In genomic region chr3:160475153-160475552, GRCh38 we compare ENCODE assay signal across 24 cellular contexts. TPM values are rescaled to one million over a fixed set of nuclear protein-coding genes. Genes with fewer than 3 reads are reported as not detected.
DNase-seq lines count a peak whose midpoint lies in the region; ATAC-seq, FAIRE-seq and TF ChIP-seq lines count a peak whose summit lies in the region.
"Had no signal": no experiment of that assay in that cellular context is flagged by ENCODE, and none has a peak within 500 bp of the region (broad histone marks: within the 10 kb centered on the region; RNA-seq: fewer than 3 reads in every experiment).

No MANE protein-coding gene starts in this region.

- H4K5ac ChIP-seq in H1 (ENCODE audit: insufficient read length, low read depth, low read length), result no peak overlapping the region

- H4K8ac ChIP-seq in H1 (ENCODE audit: extremely low read depth, insufficient read depth, low read length), result no peak overlapping the region

- no peak overlapping the region for H3K56ac ChIP-seq in H1 (replicated peaks; ENCODE audit: insufficient read length, low read depth, low read length)

- ATAC-seq in HepG2 (no peak), right lobe of liver (no peak), SK-N-SH treated with all-trans-retinoic acid at 6 μM for 48 hours (peak; percentile 5; the same call in 2 of the 3 replicates), GM21390 (IDR thresholded peaks at IDR 0.05; ENCODE audit: unreplicated experiment) (no peak)
- ATAC-seq: GM12878, GM23338 had no signal

- TF ChIP-seq POLR2A in HepG2 (IDR thresholded peaks at IDR 0.05; ENCODE audit: insufficient read depth in 1 of 2, low read depth in 2 of 2, low read length in 2 of 2), result no peak
- no peak for TF ChIP-seq POLR2A in right lobe of liver (IDR thresholded peaks at IDR 0.05)
- TF ChIP-seq POLR2A in H1 (IDR thresholded peaks at IDR 0.05; ENCODE audit: control extremely low read depth in 1 of 2, low read depth in 2 of 2, low read length in 2 of 2), result no peak

- TF ChIP-seq RAD21 in HepG2 (CRISPR knock-in tag; IDR thresholded peaks at IDR 0.05), result no peak
- no peak for TF ChIP-seq RAD21 in H1 (IDR thresholded peaks at IDR 0.05 in 1 of 2, conservative IDR thresholded peaks at IDR 0.05 in 1 of 2; ENCODE audit: low read depth in 2 of 2, low read length in 2 of 2)

- no peak overlapping the region for H2AK5ac ChIP-seq in H1 (ENCODE audit: low read depth, low read length)

- H4K20me1 ChIP-seq in HepG2 (ENCODE audit: insufficient read depth, low read length) (no peaks in the 10 kb centered on the region), H1 (replicated peaks in 1 of 2; ENCODE audit: control insufficient read depth in 1 of 2, insufficient read depth in 2 of 2, low read length in 2 of 2) (no peaks in the 10 kb centered on the region)
- H4K20me1 ChIP-seq: BLaER1 treated with 17β-estradiol and CSF1 and Interleukin-3, amounts not matched to agents 10 nM and 100 nM had no signal

- H3K9me3 ChIP-seq in HepG2 (ENCODE audit: low read length) (peaks cover 17% of the 10 kb centered on the region), right lobe of liver (no peaks in the 10 kb centered on the region), H1 (ENCODE audit: insufficient read depth in 2 of 2, low read depth in 1 of 2, low read length in 1 of 2) (peaks cover 13 to 14% of the 10 kb centered on the region in 2 experiments)

- H2AFZ ChIP-seq in HepG2 (ENCODE audit: low read length), result no peak overlapping the region
- H2AFZ ChIP-seq in H1 (ENCODE audit: low read length), result no peak overlapping the region
- H2AFZ ChIP-seq: GM23338 had no signal

- TF ChIP-seq CTCF in HepG2 (CRISPR knock-in tag; IDR thresholded peaks at IDR 0.05), result no peak
- TF ChIP-seq CTCF in right lobe of liver (IDR thresholded peaks at IDR 0.05), result no peak
- no peak for TF ChIP-seq CTCF in H1 (IDR thresholded peaks at IDR 0.05; ENCODE audit: control extremely low read depth in 1 of 3, insufficient read depth in 1 of 3, low read depth in 1 of 3, low read length in 3 of 3)

- H3K9ac ChIP-seq in HepG2 (ENCODE audit: insufficient read depth, low read depth, low read length) (no peak overlapping the region), H1 (replicated peaks in 1 of 4; ENCODE audit: extremely low read depth in 1 of 4, low read depth in 3 of 4, low read length in 3 of 4) (no peak overlapping the region)
- H3K9ac ChIP-seq: BLaER1 treated with 17β-estradiol and CSF1 and Interleukin-3, amounts not matched to agents 10 nM and 100 nM had no signal

- no peak overlapping the region for H3K14ac ChIP-seq in H1 (ENCODE audit: insufficient read length)

- no peak overlapping the region for H2BK5ac ChIP-seq in H1 (ENCODE audit: low read depth, low read length)

- H3K4me2 ChIP-seq in HepG2 (ENCODE audit: low read depth, low read length), result no peak overlapping the region
- H3K4me2 ChIP-seq in H1 (ENCODE audit: insufficient read depth in 1 of 2, low read depth in 2 of 2, low read length in 2 of 2), result no peak overlapping the region
- H3K4me2 ChIP-seq: BLaER1 treated with 17β-estradiol and CSF1 and Interleukin-3, amounts not matched to agents 10 nM and 100 nM; GM23338 had no signal

- H3K4me1 ChIP-seq in HepG2 (ENCODE audit: insufficient read depth, low read length) (no peaks in the 10 kb centered on the region), right lobe of liver (peaks cover 0 to 5% (median 0%) of the 10 kb centered on the region in 4 donors), H1 (replicated peaks in 1 of 4; ENCODE audit: control insufficient read depth in 3 of 4, insufficient read depth in 4 of 4, low read length in 3 of 4) (no peaks in the 10 kb centered on the region)
- H3K4me1 ChIP-seq: BE2C, HAP-1 had no signal

- in situ Hi-C loops in HepG2 (cut with HindIII; ENCODE audit: extremely low pct_ligation_motif_present, low pct_unique_long_range_greater_than_20kb), result no loop called here

- H3K27me3 ChIP-seq in HepG2 (ENCODE audit: control insufficient read depth in 1 of 2, insufficient read depth in 2 of 2, low read length in 2 of 2), result no peaks in the 10 kb centered on the region
- no peaks in the 10 kb centered on the region for H3K27me3 ChIP-seq in right lobe of liver
- H3K27me3 ChIP-seq in H1 (replicated peaks in 1 of 4; ENCODE audit: control insufficient read depth in 3 of 4, extremely low read depth in 1 of 4, insufficient read depth in 3 of 4, low read length in 3 of 4), result no peaks in the 10 kb centered on the region
- H3K27me3 ChIP-seq: BE2C; BLaER1 treated with 17β-estradiol and CSF1 and Interleukin-3, amounts not matched to agents 10 nM and 100 nM had no signal

- H3K36me3 ChIP-seq in HepG2 (replicated peaks in 1 of 2; ENCODE audit: control insufficient read depth in 1 of 2, insufficient read depth in 2 of 2, low read length in 2 of 2) (no peaks in the 10 kb centered on the region), right lobe of liver (no peaks in the 10 kb centered on the region), H1 (ENCODE audit: control insufficient read depth in 2 of 4, insufficient read depth in 4 of 4, low read length in 3 of 4) (no peaks in the 10 kb centered on the region; a peak in 1 of 8 replicates)
- H3K36me3 ChIP-seq: BE2C, HAP-1 had no signal

- no peaks in the 10 kb centered on the region for H3K79me1 ChIP-seq in H1 (ENCODE audit: low read depth, low read length)

- H3K23ac ChIP-seq in H1 (ENCODE audit: insufficient read length), result no peak overlapping the region

- no peak for FAIRE-seq in HepG2 (lab: Jason Lieb, UNC)
- FAIRE-seq in H1 (lab: Jason Lieb, UNC), result no peak
- FAIRE-seq: A204.1, D721Med, GM12878, H54 had no signal

- H2BK20ac ChIP-seq in H1 (ENCODE audit: low read length), result no peak overlapping the region

- no peaks in the 10 kb centered on the region for H3K23me2 ChIP-seq in H1 (ENCODE audit: low read depth, low read length)

- no peak overlapping the region for H2BK120ac ChIP-seq in H1 (replicated peaks; ENCODE audit: low read depth, low read length)

- CTCF ChIA-PET in HepG2 (lab: Yijun Ruan, JAX; ENCODE audit: low intra/inter-chr PET ratio, low total read pairs), result no interaction called here
- CTCF ChIA-PET in H1 (lab: Charles Lee; ENCODE audit: partially characterized antibody), result interaction anchor here (0.6 to 2.5 kb wide), 3 partner anchors 11 to 450 kb away, joined by 3 to 6 read pairs (median 3); no protein-coding TSS in a partner anchor

- H2BK12ac ChIP-seq in H1 (ENCODE audit: low read depth, low read length), result no peak overlapping the region

- no peak overlapping the region for H3K27ac ChIP-seq in HepG2 (ENCODE audit: extremely low read length, insufficient read depth, low read length)
- no peak overlapping the region for H3K27ac ChIP-seq in right lobe of liver
- no peak overlapping the region for H3K27ac ChIP-seq in H1 (ENCODE audit: low read depth, low read length)
- H3K27ac ChIP-seq: 22Rv1; BLaER1 treated with 17β-estradiol and CSF1 and Interleukin-3, amounts not matched to agents 10 nM and 100 nM had no signal

- H2BK15ac ChIP-seq in H1 (ENCODE audit: low read length), result no peak overlapping the region

- intact Hi-C loops in HepG2 (cut with micrococcal nuclease; ENCODE audit: unreplicated experiment), result no loop called here
- intact Hi-C loops in right lobe of liver (cut with DNase I), result no loop called here

- H4K91ac ChIP-seq in H1 (replicated peaks; ENCODE audit: insufficient read length, low read length), result no peak overlapping the region

- no peak overlapping the region for H3K4me3 ChIP-seq in HepG2 (replicated peaks in 1 of 3; ENCODE audit: insufficient read depth in 1 of 3, low read depth in 2 of 3, low read length in 3 of 3)
- H3K4me3 ChIP-seq in right lobe of liver, result no peak overlapping the region
- H3K4me3 ChIP-seq in H1 (ENCODE audit: extremely low read depth in 1 of 4, insufficient read depth in 2 of 4, low read depth in 3 of 4, low read length in 4 of 4), result no peak overlapping the region
- H3K4me3 ChIP-seq: BLaER1 treated with 17β-estradiol and CSF1 and Interleukin-3, amounts not matched to agents 10 nM and 100 nM; GM12878; GM23338; HAP-1 had no signal

- no peaks in the 10 kb centered on the region for H3K79me2 ChIP-seq in HepG2 (ENCODE audit: insufficient read depth, low read length)
- H3K79me2 ChIP-seq in H1 (ENCODE audit: control insufficient read depth in 1 of 2, insufficient read depth in 2 of 2, low read length in 2 of 2), result no peaks in the 10 kb centered on the region

- no peak overlapping the region for H3K18ac ChIP-seq in H1 (ENCODE audit: extremely low read depth, low read length)

- H3K4ac ChIP-seq in H1 (replicated peaks; ENCODE audit: insufficient read length, low read depth, low read length), result no peak overlapping the region

- TF ChIP-seq EP300 in HepG2 (IDR thresholded peaks at IDR 0.05; ENCODE audit: low read depth in 2 of 2, low read length in 2 of 2) (no peak), HepG2 (CRISPR knock-in tag; IDR thresholded peaks at IDR 0.05; ENCODE audit: borderline replicate concordance) (no peak), H1 (IDR thresholded peaks at IDR 0.05; ENCODE audit: borderline replicate concordance in 1 of 2, low read depth in 2 of 2, low read length in 2 of 2) (no peak)

- no TSS peak for BruUV-seq in HepG2 (replicated peaks; lab: Mats Ljungman, UMichigan)

- POLR2A ChIA-PET in HepG2 (lab: Yijun Ruan, JAX) (no interaction called here), H1 (lab: Charles Lee; ENCODE audit: partially characterized antibody) (interaction anchor here (1.1 kb wide), 1 partner anchor 26 kb away, joined by 5 read pairs; the partner anchor contains the start of gene TRIM59)

- 44% methylated on average over 2 of the region's 2 CpGs for WGBS in HepG2 (ENCODE audit: low lambda C conversion rate)
- WGBS in right lobe of liver (ENCODE audit: insufficient coverage, low coverage, low lambda C conversion rate, missing lambda C conversion rate), result 86% methylated on average over 2 of the region's 2 CpGs
- WGBS in H1 (ENCODE audit: extremely low coverage in 1 of 2, insufficient coverage in 1 of 2, insufficient read length in 1 of 2, insufficient replicate concordance in 2 of 2, low coverage in 1 of 2, low lambda C conversion rate in 2 of 2, missing lambda C conversion rate in 1 of 2), 2 experiments, result 81% methylated on average over 2 of the region's 2 CpGs; no CpG with 5 or more reads in 1 of the 2 experiments

- DNase-seq in HepG2 (ENCODE audit: low spot score) (no peak), right lobe of liver (no peak), H1 (ENCODE audit: low read depth in 1 of 2, low spot score in 2 of 2) (no peak), HT-29 (ENCODE audit: low spot score) (no peak)
- DNase-seq in stimulated activated CD4-positive, alpha-beta T cell treated with anti-CD3 and anti-CD28 coated beads, Interleukin-15, amount 100 ng/mL, for 24 hours, result no peak
- DNase-seq: ACHN; AML-193; BE2C; CD4-positive, alpha-beta T cell; CD8-positive, alpha-beta memory T cell; DMS 273 treated with DMSO at 0.1 percent for 48 hours; DMS79; EL; GDM1 had no signal

RNA-seq across cellular contexts. Expression of gene TRIM59, which starts 25.6 kb away (rescaled TPM):
- total RNA-seq in HepG2 (2016; rRNA removed; fragmentation: Illumina TruSeq; extraction: Trizol), result 3.2 and 4.1 TPM in 2 replicates
- 0.62 and 0.91 TPM in 2 replicates for total RNA-seq in HepG2 (2016; cell fraction: cytosol; rRNA removed; fragmentation: Illumina TruSeq; extraction: Trizol; ENCODE audit: low read depth)
- 2.5 and 4.0 TPM in 2 replicates for total RNA-seq in HepG2 (2016; cell fraction: insoluble cytoplasmic fraction; rRNA removed; fragmentation: Illumina TruSeq; extraction: Trizol)
- total RNA-seq in HepG2 (2016; cell fraction: membrane; rRNA removed; fragmentation: Illumina TruSeq; extraction: Trizol), result 2.5 and 2.9 TPM in 2 replicates
- 2.6 TPM in 2 replicates for total RNA-seq in HepG2 (2016; cell fraction: nucleus; rRNA removed; fragmentation: Illumina TruSeq; extraction: Trizol)
- 0.91 and 1.3 TPM in 2 replicates for polyA plus RNA-seq in HepG2 (2011; rRNA removed)
- 0.40 and 0.79 TPM in 2 replicates for polyA plus RNA-seq in HepG2 (2011; cell fraction: cytosol; rRNA removed)
- 0.48 and 0.62 TPM in 2 replicates for polyA plus RNA-seq in HepG2 (2011; cell fraction: nucleus; rRNA removed)
- 0.97 and 1.5 TPM in 2 replicates for polyA plus RNA-seq in HepG2 (2012)
- polyA plus RNA-seq in HepG2 (2016; cell fraction: cytosol; fragmentation: Illumina TruSeq; extraction: Trizol; ENCODE audit: low read depth), result 0.18 and 0.19 TPM in 2 replicates
- polyA plus RNA-seq in HepG2 (2016; cell fraction: insoluble cytoplasmic fraction; fragmentation: Illumina TruSeq; extraction: Trizol; ENCODE audit: low read depth), result 1.6 TPM in 2 replicates
- polyA plus RNA-seq in HepG2 (2016; cell fraction: membrane; fragmentation: Illumina TruSeq; extraction: Trizol; ENCODE audit: low read depth), result 0.60 and 0.63 TPM in 2 replicates
- 2.7 and 2.9 TPM in 2 replicates for polyA plus RNA-seq in HepG2 (2016; cell fraction: nucleus; fragmentation: Illumina TruSeq; extraction: Trizol; ENCODE audit: insufficient read depth, low read depth)
- 0.92 and 2.9 TPM in 2 replicates for polyA minus RNA-seq in HepG2 (2011; rRNA and poly(A)+ RNA removed; ENCODE audit: low replicate concordance)
- 1.6 TPM in 2 replicates for polyA minus RNA-seq in HepG2 (2011; cell fraction: cytosol; rRNA and poly(A)+ RNA removed)
- 2.1 and 3.1 TPM in 2 replicates for polyA minus RNA-seq in HepG2 (2011; cell fraction: nucleus; rRNA and poly(A)+ RNA removed)
- total RNA-seq in right lobe of liver, result under 1 TPM; 0.07 to 0.56 (median 0.31) TPM
- 53.4 and 57.8 TPM in 2 replicates for total RNA-seq in H1 (2021; fragmentation: NEBNext Ultra II Directional; extraction: Animal tissue kit (Norgen Biotek cat#: 25700))
- polyA plus RNA-seq in H1 (2011; rRNA removed), result 7.8 and 11.6 TPM in 2 replicates
- polyA plus RNA-seq in H1 (2011; cell fraction: cytosol; rRNA removed), result 12.7 TPM
- 6.7 TPM for polyA plus RNA-seq in H1 (2011; cell fraction: nucleus; rRNA removed)
- 11.1 to 24.4 TPM (median 17.0 TPM) in 4 replicates for polyA plus RNA-seq in H1 (2012, experiment 1 of 2)
- polyA plus RNA-seq in H1 (2012, experiment 2 of 2), result 3.8 TPM
- 31.0 TPM for polyA plus RNA-seq in H1 (2013, experiment 1 of 2)
- polyA plus RNA-seq in H1 (2013, experiment 2 of 2), result 33.7 TPM
- 20.5 and 32.5 TPM in 2 replicates for polyA minus RNA-seq in H1 (2011; rRNA and poly(A)+ RNA removed)
- 18.6 TPM for polyA minus RNA-seq in H1 (2011; cell fraction: cytosol; rRNA and poly(A)+ RNA removed)
- 20.5 TPM for polyA minus RNA-seq in H1 (2011; cell fraction: nucleus; rRNA and poly(A)+ RNA removed)
- 5.1 and 6.1 TPM in 2 replicates for total RNA-seq in HT-29 (2014; rRNA removed; shearing (Covaris generic))

Comparison
In these comparisons a context has a peak if more than half of its experiments do, and no peak if none do; other contexts are left out.
1. Of the 41 proteins assayed by ChIP-seq in both HepG2 and H1: peak only in HepG2: none; only in H1: none; in both: MAFK; in neither: 40.